Comparison of ENCODE assay signal across 1 cellular context in the genomic region with DNA sequence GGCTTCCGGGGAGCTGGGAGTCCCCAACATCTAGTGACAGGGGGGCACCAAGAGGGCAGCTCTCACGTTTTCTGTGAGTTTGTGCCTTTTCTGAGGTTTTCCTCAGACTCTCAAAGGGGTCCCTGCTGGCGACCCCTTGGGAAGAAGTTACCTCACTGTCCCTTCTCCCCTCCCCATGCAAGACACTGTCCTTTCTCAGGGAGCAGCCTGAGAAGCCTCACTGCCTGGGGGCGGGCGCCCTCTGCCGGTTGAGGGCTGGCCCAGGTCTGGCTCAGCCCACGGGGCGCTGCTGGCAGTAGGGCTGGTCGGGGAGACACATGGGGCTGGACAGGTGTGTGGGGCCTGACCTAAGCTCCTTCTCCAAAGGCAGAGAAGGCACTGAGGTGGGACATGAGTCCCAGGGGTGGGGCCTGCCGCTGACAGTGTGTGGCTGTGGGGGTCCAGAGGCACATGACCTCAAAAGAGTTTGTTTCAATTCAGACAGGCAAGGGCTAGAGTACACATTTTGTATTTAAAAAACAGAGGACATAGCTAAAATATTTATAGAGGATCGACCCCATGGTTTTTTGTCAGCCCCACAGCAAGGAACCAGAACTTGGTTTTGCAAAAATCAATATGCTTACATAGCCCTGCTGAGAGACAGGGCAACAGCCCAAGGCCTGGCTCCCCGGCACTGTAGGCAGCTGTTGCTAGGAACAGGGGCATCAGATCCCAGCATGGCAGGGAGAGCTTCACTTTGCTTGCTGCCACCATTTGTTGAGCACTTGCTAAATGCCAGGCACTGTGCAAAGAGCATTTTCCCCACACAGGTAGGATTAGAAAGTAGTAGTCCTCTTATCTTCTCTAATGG.
TF ChIP-seq lines count a peak whose summit lies in the region.

No MANE protein-coding gene starts in this region.

TF ChIP-seq in HEK293, 187 proteins besides CTCF, POLR2A, EP300 and RAD21 (continued from another document):
- TF ChIP-seq BCL11A (tag by site-specific recombination; IDR thresholded peaks at IDR 0.05; ENCODE audit: low read depth), result no peak
- peak; percentile 83 for TF ChIP-seq ZNF654 (tag by site-specific recombination; IDR thresholded peaks at IDR 0.05; ENCODE audit: low read depth)
- TF ChIP-seq, protein P1, sequence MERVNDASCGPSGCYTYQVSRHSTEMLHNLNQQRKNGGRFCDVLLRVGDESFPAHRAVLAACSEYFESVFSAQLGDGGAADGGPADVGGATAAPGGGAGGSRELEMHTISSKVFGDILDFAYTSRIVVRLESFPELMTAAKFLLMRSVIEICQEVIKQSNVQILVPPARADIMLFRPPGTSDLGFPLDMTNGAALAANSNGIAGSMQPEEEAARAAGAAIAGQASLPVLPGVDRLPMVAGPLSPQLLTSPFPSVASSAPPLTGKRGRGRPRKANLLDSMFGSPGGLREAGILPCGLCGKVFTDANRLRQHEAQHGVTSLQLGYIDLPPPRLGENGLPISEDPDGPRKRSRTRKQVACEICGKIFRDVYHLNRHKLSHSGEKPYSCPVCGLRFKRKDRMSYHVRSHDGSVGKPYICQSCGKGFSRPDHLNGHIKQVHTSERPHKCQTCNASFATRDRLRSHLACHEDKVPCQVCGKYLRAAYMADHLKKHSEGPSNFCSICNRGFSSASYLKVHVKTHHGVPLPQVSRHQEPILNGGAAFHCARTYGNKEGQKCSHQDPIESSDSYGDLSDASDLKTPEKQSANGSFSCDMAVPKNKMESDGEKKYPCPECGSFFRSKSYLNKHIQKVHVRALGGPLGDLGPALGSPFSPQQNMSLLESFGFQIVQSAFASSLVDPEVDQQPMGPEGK (tag by site-specific recombination; IDR thresholded peaks at IDR 0.05), result 0 out of 2 replicates have a peak, but pooled peaks have one; percentile 30
- TF ChIP-seq ZNF585B (tag by site-specific recombination; IDR thresholded peaks at IDR 0.05), result no peak
- TF ChIP-seq, protein P2, sequence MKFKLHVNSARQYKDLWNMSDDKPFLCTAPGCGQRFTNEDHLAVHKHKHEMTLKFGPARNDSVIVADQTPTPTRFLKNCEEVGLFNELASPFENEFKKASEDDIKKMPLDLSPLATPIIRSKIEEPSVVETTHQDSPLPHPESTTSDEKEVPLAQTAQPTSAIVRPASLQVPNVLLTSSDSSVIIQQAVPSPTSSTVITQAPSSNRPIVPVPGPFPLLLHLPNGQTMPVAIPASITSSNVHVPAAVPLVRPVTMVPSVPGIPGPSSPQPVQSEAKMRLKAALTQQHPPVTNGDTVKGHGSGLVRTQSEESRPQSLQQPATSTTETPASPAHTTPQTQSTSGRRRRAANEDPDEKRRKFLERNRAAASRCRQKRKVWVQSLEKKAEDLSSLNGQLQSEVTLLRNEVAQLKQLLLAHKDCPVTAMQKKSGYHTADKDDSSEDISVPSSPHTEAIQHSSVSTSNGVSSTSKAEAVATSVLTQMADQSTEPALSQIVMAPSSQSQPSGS (tag by site-specific recombination; IDR thresholded peaks at IDR 0.05; ENCODE audit: low read depth), result no peak
- TF ChIP-seq, protein P3, sequence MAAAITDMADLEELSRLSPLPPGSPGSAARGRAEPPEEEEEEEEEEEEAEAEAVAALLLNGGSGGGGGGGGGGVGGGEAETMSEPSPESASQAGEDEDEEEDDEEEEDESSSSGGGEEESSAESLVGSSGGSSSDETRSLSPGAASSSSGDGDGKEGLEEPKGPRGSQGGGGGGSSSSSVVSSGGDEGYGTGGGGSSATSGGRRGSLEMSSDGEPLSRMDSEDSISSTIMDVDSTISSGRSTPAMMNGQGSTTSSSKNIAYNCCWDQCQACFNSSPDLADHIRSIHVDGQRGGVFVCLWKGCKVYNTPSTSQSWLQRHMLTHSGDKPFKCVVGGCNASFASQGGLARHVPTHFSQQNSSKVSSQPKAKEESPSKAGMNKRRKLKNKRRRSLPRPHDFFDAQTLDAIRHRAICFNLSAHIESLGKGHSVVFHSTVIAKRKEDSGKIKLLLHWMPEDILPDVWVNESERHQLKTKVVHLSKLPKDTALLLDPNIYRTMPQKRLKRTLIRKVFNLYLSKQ (tag by site-specific recombination; IDR thresholded peaks at IDR 0.05; ENCODE audit: borderline replicate concordance), result no peak
TF ChIP-seq in HEK293: peak in this region for 13.
